Comparison of ENCODE assay signal across 29 cellular contexts in the genomic region with DNA sequence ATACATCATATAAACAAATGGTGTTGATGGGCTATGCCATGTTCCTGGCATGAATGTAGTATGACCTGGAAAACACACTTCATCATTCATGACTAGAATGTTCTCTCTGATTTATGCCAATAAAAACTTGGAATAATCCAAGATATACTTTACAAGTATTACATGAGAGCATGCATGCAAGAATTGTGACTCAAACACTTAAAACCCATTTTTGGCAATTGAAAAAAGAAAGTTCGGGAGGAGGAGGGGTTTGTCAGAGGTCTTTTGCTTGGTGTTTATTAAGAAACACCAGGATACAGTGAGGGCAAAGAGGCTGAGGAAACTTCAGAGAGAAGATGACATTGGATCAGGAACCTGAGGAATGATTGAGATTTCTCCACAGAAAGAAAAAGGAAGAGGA.
"Had no signal": no experiment of that assay in that cellular context is flagged by ENCODE, and none has a peak within 500 bp of the region (broad histone marks: within the 10 kb centered on the region; RNA-seq: fewer than 3 reads in every experiment).

No MANE protein-coding gene starts in this region.

- H3K4me1 ChIP-seq: gastroesophageal sphincter, right lobe of liver, vagina had no signal

- H3K27me3 Mint-ChIP-seq: activated CD8-positive, alpha-beta T cell treated with anti-CD3 and anti-CD28 coated beads for 36 hours; type B pancreatic cell had no signal

- H3K4me3 Mint-ChIP-seq: activated B cell treated with CpG ODN at 0.5 μM for 24 hours; activated CD8-positive, alpha-beta T cell treated with anti-CD3 and anti-CD28 coated beads for 36 hours; activated naive CD8-positive, alpha-beta T cell treated with anti-CD3 and anti-CD28 coated beads, Interleukin-2, amount 10 ng/mL, durations not matched to agents 7 days and 5 days; activated T-cell treated with anti-CD3 and anti-CD28 coated beads, Interleukin-2, amount 50 U/mL, for 4 hours; mesothelial cell of epicardium; naive B cell; nephron progenitor cell; stimulated activated effector memory CD8-positive, alpha-beta T cell treated with anti-CD3 and anti-CD28 coated beads, Interleukin-12 subunit alpha, Interleukin-12 subunit beta, amount 100 ng/mL, for 72 hours; stimulated activated naive CD8-positive, alpha-beta T cell treated with anti-CD3 and anti-CD28 coated beads, Interleukin-15, Interleukin-2, amounts not matched to agents 100 ng/mL and 50 ng/mL, for 24 hours; T-helper 17 cell; type B pancreatic cell had no signal

- H3K27me3 ChIP-seq: gastroesophageal sphincter, hepatocyte, neutrophil, ovary, right lobe of liver, vagina had no signal

- H3K4me1 Mint-ChIP-seq: activated B cell treated with CpG ODN at 0.5 μM for 24 hours; activated naive CD8-positive, alpha-beta T cell treated with anti-CD3 and anti-CD28 coated beads, Interleukin-2, amount 10 ng/mL, durations not matched to agents 7 days and 5 days; mesothelial cell of epicardium; naive B cell had no signal

- H3K9me3 Mint-ChIP-seq: activated B cell treated with CpG ODN at 0.5 μM for 24 hours; activated CD8-positive, alpha-beta T cell treated with anti-CD3 and anti-CD28 coated beads for 36 hours; activated T-cell treated with anti-CD3 and anti-CD28 coated beads, Interleukin-2, amount 50 U/mL, for 4 hours; activated T-helper 2 cell treated with anti-CD3 and anti-CD28 coated beads, Interferon-gamma antibody, Interleukin-2, Interleukin-4, amounts not matched to agents 10 μg/mL and 5 μg/mL and 100 μg/mL, durations not matched to agents 14 hours and 24 hours and 36 hours; mesothelial cell of epicardium; naive B cell; nephron progenitor cell; stimulated activated effector memory CD8-positive, alpha-beta T cell treated with anti-CD3 and anti-CD28 coated beads, Interleukin-12 subunit alpha, Interleukin-12 subunit beta, amount 100 ng/mL, for 72 hours; stimulated activated naive CD8-positive, alpha-beta T cell treated with anti-CD3 and anti-CD28 coated beads, Interleukin-15, Interleukin-2, amounts not matched to agents 100 ng/mL and 50 ng/mL, for 24 hours; type B pancreatic cell had no signal

- H3K9me3 ChIP-seq: gastroesophageal sphincter, neutrophil, ovary, right lobe of liver, vagina had no signal

- DNase-seq: activated B cell treated with CpG ODN at 0.5 μM for 24 hours; activated CD4-positive, alpha-beta T cell treated with anti-CD3 and anti-CD28 coated beads, Interleukin-2, amount 50 U/mL, for 1 hour; activated CD8-positive, alpha-beta T cell treated with anti-CD3 and anti-CD28 coated beads for 36 hours; activated naive CD4-positive, alpha-beta T cell; activated naive CD8-positive, alpha-beta T cell treated with anti-CD3 and anti-CD28 coated beads, Interleukin-2, amount 10 ng/mL, durations not matched to agents 7 days and 5 days; activated T-cell treated with anti-CD3 and anti-CD28 coated beads, Interleukin-2, amount 50 U/mL, for 4 hours; caudate nucleus; islet precursor cell; left ventricle myocardium superior; mammary epithelial cell; naive B cell; nephron progenitor cell; ovary; right lobe of liver; small intestine; stimulated activated CD4-positive, alpha-beta T cell treated with anti-CD3 and anti-CD28 coated beads, Interleukin-4, amount 100 ng/mL, for 24 hours; substantia nigra; SW 1271; T-helper 17 cell had no signal

- H3K79me2 ChIP-seq: hepatocyte had no signal

- ATAC-seq: activated CD8-positive, alpha-beta T cell treated with anti-CD3 and anti-CD28 coated beads for 36 hours; activated T-cell treated with anti-CD3 and anti-CD28 coated beads, Interleukin-2, amount 50 U/mL, for 4 hours; gastroesophageal sphincter; left ventricle myocardium superior; right lobe of liver; stimulated activated effector memory CD8-positive, alpha-beta T cell treated with anti-CD3 and anti-CD28 coated beads, Interleukin-12 subunit alpha, Interleukin-12 subunit beta, amount 100 ng/mL, for 72 hours; T-helper 17 cell had no signal

- H3K4me2 ChIP-seq: hepatocyte had no signal

- H3K4me3 ChIP-seq: gastroesophageal sphincter, hepatocyte, ovary, right lobe of liver, vagina had no signal

- H3K36me3 Mint-ChIP-seq: mesothelial cell of epicardium; stimulated activated effector memory CD8-positive, alpha-beta T cell treated with anti-CD3 and anti-CD28 coated beads, Interleukin-12 subunit alpha, Interleukin-12 subunit beta, amount 100 ng/mL, for 72 hours; type B pancreatic cell had no signal

- H3K27ac Mint-ChIP-seq: activated B cell treated with CpG ODN at 0.5 μM for 24 hours; activated CD8-positive, alpha-beta T cell treated with anti-CD3 and anti-CD28 coated beads for 36 hours; activated naive CD8-positive, alpha-beta T cell treated with anti-CD3 and anti-CD28 coated beads, Interleukin-2, amount 10 ng/mL, durations not matched to agents 7 days and 5 days; activated T-helper 2 cell treated with anti-CD3 and anti-CD28 coated beads, Interferon-gamma antibody, Interleukin-2, Interleukin-4, amounts not matched to agents 10 μg/mL and 5 μg/mL and 100 μg/mL, durations not matched to agents 14 hours and 24 hours and 36 hours; mesothelial cell of epicardium; nephron progenitor cell; progenitor cell of endocrine pancreas; stimulated activated effector memory CD8-positive, alpha-beta T cell treated with anti-CD3 and anti-CD28 coated beads, Interleukin-12 subunit alpha, Interleukin-12 subunit beta, amount 100 ng/mL, for 72 hours; stimulated activated naive CD8-positive, alpha-beta T cell treated with anti-CD3 and anti-CD28 coated beads, Interleukin-15, Interleukin-2, amounts not matched to agents 100 ng/mL and 50 ng/mL, for 24 hours; T-helper 17 cell; type B pancreatic cell had no signal

- H3K36me3 ChIP-seq: gastroesophageal sphincter, neutrophil, ovary, right lobe of liver, vagina had no signal

- H3K27ac ChIP-seq: gastroesophageal sphincter, hepatocyte, neutrophil, ovary, right lobe of liver, vagina had no signal

- H2AFZ ChIP-seq: hepatocyte had no signal
